In genomic region chr22:31350410-31350863, GRCh38 we compare ENCODE assay signal across 2 cellular contexts.
TF ChIP-seq lines count a peak whose summit lies in the region.

No MANE protein-coding gene starts in this region.

TF ChIP-seq in SK-N-SH, 30 proteins besides CTCF, POLR2A, EP300 and RAD21 (continued from another document):
- TF ChIP-seq USF2 (IDR thresholded peaks at IDR 0.05; ENCODE audit: borderline replicate concordance, low read depth, low read length) (no peak), USF1 (IDR thresholded peaks at IDR 0.05; ENCODE audit: borderline replicate concordance, low read depth) (no peak), MXI1 (IDR thresholded peaks at IDR 0.05; ENCODE audit: low read depth, low read length) (peak; percentile 73; the same call in 1 of the 2 replicates), IRF3 (IDR thresholded peaks at IDR 0.05; ENCODE audit: low read depth, low read length) (no peak), POLR2AphosphoS5 (IDR thresholded peaks at IDR 0.05; ENCODE audit: low read depth, low read length) (no peak), NFIC (IDR thresholded peaks at IDR 0.05; ENCODE audit: borderline replicate concordance) (peak; percentile 17; the same call in 1 of the 2 replicates), YY1 (IDR thresholded peaks at IDR 0.05; ENCODE audit: low read depth) (no peak), EZH2phosphoT487 (IDR thresholded peaks at IDR 0.05; ENCODE audit: borderline replicate concordance, low read depth) (no peak), RCOR1 (IDR thresholded peaks at IDR 0.05; ENCODE audit: low read length) (0 out of 2 replicates have a peak, but pooled peaks have one; percentile 26), REST (IDR thresholded peaks at IDR 0.05; ENCODE audit: low read depth, low read length) (no peak), CHD2 (IDR thresholded peaks at IDR 0.05; ENCODE audit: low read length, partially characterized antibody) (no peak)

TF ChIP-seq in SK-N-SH treated with all-trans-retinoic acid at 6 μM for 48 hours, 23 proteins besides CTCF, POLR2A, EP300 and RAD21 (continued from another document):
- TF ChIP-seq CREB5 (CRISPR knock-in tag; IDR thresholded peaks at IDR 0.05; ENCODE audit: low read depth): no peak
- TF ChIP-seq ZFP3 (CRISPR knock-in tag; IDR thresholded peaks at IDR 0.05): no peak
- TF ChIP-seq CSDC2 (CRISPR knock-in tag; IDR thresholded peaks at IDR 0.05): no peak
- TF ChIP-seq PPARA (CRISPR knock-in tag; IDR thresholded peaks at IDR 0.05; ENCODE audit: borderline replicate concordance): no peak
- no peak for TF ChIP-seq GLIS3 (CRISPR knock-in tag; IDR thresholded peaks at IDR 0.05)
- no peak for TF ChIP-seq ESRRG (CRISPR knock-in tag; IDR thresholded peaks at IDR 0.05)
